Comparison of ENCODE assay signal across 26 cellular contexts in the genomic region with DNA sequence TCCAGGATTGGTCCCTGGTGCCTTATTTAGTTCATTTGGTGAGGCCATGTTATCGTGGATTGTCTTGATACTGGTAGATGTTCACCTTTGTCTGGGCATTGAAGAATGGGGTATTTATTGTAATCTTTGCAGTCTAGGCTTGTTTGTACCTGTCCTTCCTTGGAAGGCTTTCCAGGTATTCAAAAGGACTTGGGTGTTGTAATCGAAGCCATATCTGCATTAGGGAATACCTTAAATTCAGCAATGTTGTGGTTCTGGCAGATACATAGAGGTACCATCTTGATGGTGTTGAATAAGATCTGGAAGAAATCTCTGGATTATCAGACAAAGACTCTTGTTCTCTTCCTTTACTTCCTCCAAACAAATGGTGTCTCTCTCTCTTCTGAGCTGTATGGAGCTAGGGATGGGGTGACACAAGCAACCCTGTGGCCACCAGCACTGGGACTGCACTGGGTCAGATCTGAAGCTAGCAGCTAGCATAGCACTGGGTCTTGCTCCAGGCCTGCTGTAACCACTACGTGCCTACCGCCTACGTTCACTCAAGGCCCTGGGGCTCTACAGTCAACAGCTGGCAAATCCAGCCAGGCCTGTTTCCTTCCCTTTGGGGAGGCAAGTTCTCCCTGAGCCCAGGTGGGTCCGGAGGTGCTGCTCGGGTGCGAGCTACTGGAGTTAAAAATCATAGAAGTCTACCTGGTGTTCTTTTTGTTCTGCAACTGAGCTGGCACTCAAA.
DNase-seq lines count a peak whose midpoint lies in the region; FAIRE-seq and TF ChIP-seq lines count a peak whose summit lies in the region.
"Had no signal": no experiment of that assay in that cellular context is flagged by ENCODE, and none has a peak within 500 bp of the region (broad histone marks: within the 10 kb centered on the region; RNA-seq: fewer than 3 reads in every experiment).

No MANE protein-coding gene starts in this region.

- FAIRE-seq in H1 (lab: Jason Lieb, UNC) = no peak
- peak; percentile 76 for FAIRE-seq in keratinocyte (lab: Jason Lieb, UNC)
- FAIRE-seq: GM18507, H54 had no signal

- no peak for TF ChIP-seq RAD21 in H1 (IDR thresholded peaks at IDR 0.05 in 1 of 2, conservative IDR thresholded peaks at IDR 0.05 in 1 of 2; ENCODE audit: low read depth in 2 of 2, low read length in 2 of 2)

- CTCF ChIA-PET in H1 (lab: Charles Lee; ENCODE audit: partially characterized antibody) = interaction anchor here (1.2 kb wide), 1 partner anchor 11 kb away, joined by 4 read pairs; no protein-coding TSS in a partner anchor

- no peak overlapping the region for H2BK15ac ChIP-seq in H1 (ENCODE audit: low read length)

- H3K36me3 ChIP-seq in H1 (ENCODE audit: control insufficient read depth in 2 of 4, insufficient read depth in 4 of 4, low read length in 3 of 4) (no peaks in the 10 kb centered on the region), keratinocyte (ENCODE audit: control insufficient read depth in 2 of 2, extremely low read depth in 1 of 2, insufficient read depth in 2 of 2, low read length in 2 of 2) (no peaks in the 10 kb centered on the region), spleen (no peaks in the 10 kb centered on the region)

- H3K4ac ChIP-seq in H1 (replicated peaks; ENCODE audit: insufficient read length, low read depth, low read length) = no peak overlapping the region

- H2BK12ac ChIP-seq in H1 (ENCODE audit: low read depth, low read length) = no peak overlapping the region

- no peak for TF ChIP-seq CTCF in H1 (IDR thresholded peaks at IDR 0.05; ENCODE audit: control extremely low read depth in 1 of 3, insufficient read depth in 1 of 3, low read depth in 1 of 3, low read length in 3 of 3)
- TF ChIP-seq CTCF in keratinocyte (optimal IDR thresholded peaks at IDR 0.05 in 1 of 3, IDR thresholded peaks at IDR 0.05 in 1 of 3, conservative IDR thresholded peaks at IDR 0.05 in 1 of 3; ENCODE audit: extremely low read depth in 1 of 3, insufficient read depth in 2 of 3, low read length in 3 of 3) = no peak
- no peak for TF ChIP-seq CTCF in spleen (IDR thresholded peaks at IDR 0.05 in 8 of 11, conservative IDR thresholded peaks at IDR 0.05 in 3 of 11)

- no peak overlapping the region for H2BK5ac ChIP-seq in H1 (ENCODE audit: low read depth, low read length)

- no peak for TF ChIP-seq POLR2A in H1 (IDR thresholded peaks at IDR 0.05; ENCODE audit: control extremely low read depth in 1 of 2, low read depth in 2 of 2, low read length in 2 of 2)
- no peak for TF ChIP-seq POLR2A in spleen (IDR thresholded peaks at IDR 0.05)

- H4K20me1 ChIP-seq in H1 (replicated peaks in 1 of 2; ENCODE audit: control insufficient read depth in 1 of 2, insufficient read depth in 2 of 2, low read length in 2 of 2) (no peaks in the 10 kb centered on the region), keratinocyte (ENCODE audit: control insufficient read depth, extremely low read depth, insufficient read depth, low read length) (no peaks in the 10 kb centered on the region)

- WGBS in H1 (ENCODE audit: extremely low coverage in 1 of 2, insufficient coverage in 1 of 2, insufficient read length in 1 of 2, insufficient replicate concordance in 2 of 2, low coverage in 1 of 2, low lambda C conversion rate in 2 of 2, missing lambda C conversion rate in 1 of 2), 2 experiments = 83% methylated on average over 8 of the region's 8 CpGs; no CpG with 5 or more reads in 1 of the 2 experiments
- WGBS in spleen, 5 donors = 90 to 91% (median 90%) methylated on average over 8 of the region's 8 CpGs

- H3K56ac ChIP-seq in H1 (replicated peaks; ENCODE audit: insufficient read length, low read depth, low read length) = no peak overlapping the region

- no peaks in the 10 kb centered on the region for H3K4me1 ChIP-seq in H1 (replicated peaks in 1 of 4; ENCODE audit: control insufficient read depth in 3 of 4, insufficient read depth in 4 of 4, low read length in 3 of 4)
- peaks cover 12% of the 10 kb centered on the region for H3K4me1 ChIP-seq in keratinocyte (ENCODE audit: control insufficient read depth, extremely low read depth, insufficient read depth, low read length)
- H3K4me1 ChIP-seq in spleen = peaks cover 0 to 16% (median 2%) of the 10 kb centered on the region in 6 donors

- H3K9me1 ChIP-seq in keratinocyte (ENCODE audit: control insufficient read depth, extremely low read depth, insufficient read depth, low read length) = no peaks in the 10 kb centered on the region

- H4K5ac ChIP-seq in H1 (ENCODE audit: insufficient read length, low read depth, low read length) = no peak overlapping the region

- POLR2A ChIA-PET in H1 (lab: Charles Lee; ENCODE audit: partially characterized antibody) = interaction anchor here (1.2 kb wide), 1 partner anchor 10 kb away, joined by 4 read pairs; no protein-coding TSS in a partner anchor

- peak; percentile 7 for DNase-seq in UCSD-AML1 (lab: John Stamatoyannopoulos, UW; ENCODE audit: unreplicated experiment)
- no peak for DNase-seq in H1 (ENCODE audit: low read depth in 1 of 2, low spot score in 2 of 2)
- no peak for DNase-seq in keratinocyte (ENCODE audit: low read depth, low spot score)
- DNase-seq in NCI-H1417 (lab: John Stamatoyannopoulos, UW) = no peak
- DNase-seq in spleen = no peak
- no peak for DNase-seq in activated T-cell treated with anti-CD3 and anti-CD28 coated beads for 4 hours
- DNase-seq in RKO (ENCODE audit: low spot score) = no peak
- DNase-seq: Calu3; CD8-positive, alpha-beta memory T cell; DMS79 treated with DMSO at 0.1 percent for 48 hours; Karpas-422; MV-4-11; NCI-H1105; NCI-H146; NCI-H1930; NCI-H446 treated with DMSO at 0.1 percent for 48 hours; NCI-H526; NCI-H82; NK-92 treated with Interleukin-12 subunit alpha and Interleukin-12 subunit beta, amount 100 ng/mL, for 24 hours; PC-9; RPMI8226; SHP77 treated with DMSO at 0.1 percent for 48 hours had no signal

- no peak overlapping the region for H4K91ac ChIP-seq in H1 (replicated peaks; ENCODE audit: insufficient read length, low read length)

- no peak overlapping the region for H3K4me2 ChIP-seq in H1 (ENCODE audit: insufficient read depth in 1 of 2, low read depth in 2 of 2, low read length in 2 of 2)
- H3K4me2 ChIP-seq in keratinocyte (ENCODE audit: control insufficient read depth, extremely low read depth, insufficient read depth, low read depth, low read length) = peak overlapping the region; percentile 66
- H3K4me2 ChIP-seq: PC-9 had no signal

- H3K27ac ChIP-seq in H1 (ENCODE audit: low read depth, low read length) = no peak overlapping the region
- peak overlapping the region; percentile 54 for H3K27ac ChIP-seq in keratinocyte (ENCODE audit: control insufficient read depth, insufficient read depth, low read length)
- H3K27ac ChIP-seq in spleen = no peak overlapping the region
- H3K27ac ChIP-seq: HL-60, PC-9, SK-N-MC had no signal

- H3K27me3 ChIP-seq in H1 (replicated peaks in 1 of 4; ENCODE audit: control insufficient read depth in 3 of 4, extremely low read depth in 1 of 4, insufficient read depth in 3 of 4, low read length in 3 of 4) (no peaks in the 10 kb centered on the region; a peak in 1 of 7 replicates), keratinocyte (ENCODE audit: control insufficient read depth, extremely low read depth, insufficient read depth, low read length) (no peaks in the 10 kb centered on the region), spleen (replicated peaks in 1 of 7) (no peaks in the 10 kb centered on the region)

- no peak overlapping the region for H3K23ac ChIP-seq in H1 (ENCODE audit: insufficient read length)

- no peaks in the 10 kb centered on the region for H3K23me2 ChIP-seq in H1 (ENCODE audit: low read depth, low read length)

- no peak overlapping the region for H2AFZ ChIP-seq in H1 (ENCODE audit: low read length)
- peak overlapping the region; percentile 51 for H2AFZ ChIP-seq in keratinocyte (ENCODE audit: control insufficient read depth, low read length)
- H2AFZ ChIP-seq: PC-9 had no signal

- intact Hi-C loops in spleen (cut with DNase I; ENCODE audit: low total_unique reads) = no loop called here

- no peak overlapping the region; the same call in 1 of the 2 replicates for H4K8ac ChIP-seq in H1 (ENCODE audit: extremely low read depth, insufficient read depth, low read length)

- H3K4me3 ChIP-seq in H1 (ENCODE audit: extremely low read depth in 1 of 4, insufficient read depth in 2 of 4, low read depth in 3 of 4, low read length in 4 of 4) = no peak overlapping the region
- peak overlapping the region in 1 of 3 experiments; percentile 26 for H3K4me3 ChIP-seq in keratinocyte (ENCODE audit: control insufficient read depth in 2 of 3, extremely low read depth in 1 of 3, insufficient read depth in 2 of 3, low read depth in 1 of 3, low read length in 3 of 3)
- no peak overlapping the region for H3K4me3 ChIP-seq in spleen
- H3K4me3 ChIP-seq: PC-9, SK-N-MC had no signal

- H2BK120ac ChIP-seq in H1 (replicated peaks; ENCODE audit: low read depth, low read length) = no peak overlapping the region

- no peak overlapping the region for H3K14ac ChIP-seq in H1 (ENCODE audit: insufficient read length)

- dilution Hi-C loops in keratinocyte (cut with MboI; ENCODE audit: extremely low pct_ligation_motif_present, low sequenced_read_pairs) = no loop called here

- TF ChIP-seq EP300 in H1 (IDR thresholded peaks at IDR 0.05; ENCODE audit: borderline replicate concordance in 1 of 2, low read depth in 2 of 2, low read length in 2 of 2) = no peak

- H3K79me1 ChIP-seq in H1 (ENCODE audit: low read depth, low read length) = no peaks in the 10 kb centered on the region

- no peak overlapping the region for H3K18ac ChIP-seq in H1 (ENCODE audit: extremely low read depth, low read length)

- no peak overlapping the region for H2AK5ac ChIP-seq in H1 (ENCODE audit: low read depth, low read length)

- H3K79me2 ChIP-seq in H1 (ENCODE audit: control insufficient read depth in 1 of 2, insufficient read depth in 2 of 2, low read length in 2 of 2) = no peaks in the 10 kb centered on the region
- H3K79me2 ChIP-seq in keratinocyte (ENCODE audit: control insufficient read depth, insufficient read depth, low read length) = no peaks in the 10 kb centered on the region

- H2BK20ac ChIP-seq in H1 (ENCODE audit: low read length) = 0 out of 2 replicates have a peak overlapping the region, but pooled peaks have one; percentile 21

- no peak overlapping the region for H3K9ac ChIP-seq in H1 (replicated peaks in 1 of 4; ENCODE audit: extremely low read depth in 1 of 4, low read depth in 3 of 4, low read length in 3 of 4)
- no peak overlapping the region for H3K9ac ChIP-seq in keratinocyte (ENCODE audit: control insufficient read depth, extremely low read depth, insufficient read depth, low read length)

- H3K9me3 ChIP-seq in H1 (ENCODE audit: insufficient read depth in 2 of 2, low read depth in 1 of 2, low read length in 1 of 2) (no peaks in the 10 kb centered on the region), keratinocyte (ENCODE audit: control insufficient read depth, low read depth, low read length) (no peaks in the 10 kb centered on the region), spleen (no peaks in the 10 kb centered on the region)

TF ChIP-seq in H1, 55 proteins besides CTCF, POLR2A, EP300 and RAD21 (continues in another document):
- TF ChIP-seq KDM4A (IDR thresholded peaks at IDR 0.05; ENCODE audit: low read depth, low read length, severe bottlenecking) (no peak), SAP30 (IDR thresholded peaks at IDR 0.05; ENCODE audit: insufficient read depth, insufficient replicate concordance, low read length) (no peak), HDAC2 (IDR thresholded peaks at IDR 0.05; ENCODE audit: borderline replicate concordance in 1 of 2, low read depth in 2 of 2, low read length in 2 of 2) (no peak), SIX5 (IDR thresholded peaks at IDR 0.05; ENCODE audit: low read depth, low read length) (no peak)
